Comparison of ENCODE assay signal across 19 cellular contexts in genomic region chr1:183620311-183620710, GRCh38. TPM values are rescaled to one million over a fixed set of nuclear protein-coding genes. Genes with fewer than 3 reads are reported as not detected.
"Had no signal": no experiment of that assay in that cellular context is flagged by ENCODE, and none has a peak within 500 bp of the region (broad histone marks: within the 10 kb centered on the region; RNA-seq: fewer than 3 reads in every experiment).

No MANE protein-coding gene starts in this region.

- H3K36me3 ChIP-seq: cardiac muscle cell, colonic mucosa, pancreas had no signal

- H3K4me1 ChIP-seq: colonic mucosa had no signal

- H3K4me1 Mint-ChIP-seq: neural crest cell had no signal

- H3K9me3 ChIP-seq: colonic mucosa, esophagus muscularis mucosa, pancreas, stomach, testis had no signal

- H3K4me3 Mint-ChIP-seq: neural crest cell had no signal

- DNase-seq: activated CD4-positive, alpha-beta T cell treated with anti-CD3 and anti-CD28 coated beads, Interleukin-2, amount 50 U/mL, for 1 hour; activated CD8-positive, alpha-beta memory T cell treated with anti-CD3 and anti-CD28 coated beads for 24 hours; activated naive CD4-positive, alpha-beta T cell; colonic mucosa; hippocampal formation; pancreas; stomach; SW 1271; testis had no signal

- H3K27ac ChIP-seq: cardiac muscle cell, colonic mucosa, esophagus muscularis mucosa, pancreas, stomach, testis had no signal

- H3K4me3 ChIP-seq: cardiac muscle cell, colonic mucosa, esophagus muscularis mucosa, pancreas, stomach, testis had no signal

- H3K27me3 ChIP-seq: cardiac muscle cell, colonic mucosa, esophagus muscularis mucosa, pancreas, stomach, testis had no signal

- H3K9me3 Mint-ChIP-seq: neural crest cell had no signal

- ATAC-seq: activated CD4-positive, CD25-positive, alpha-beta regulatory T cell treated with anti-CD3 and anti-CD28 coated beads, Interleukin-2, amount 50 U/mL, for 24 hours; pancreas; sciatic nerve had no signal

RNA-seq across cellular contexts. Expression of gene NCF2, which starts 30.1 kb away (rescaled TPM):
- total RNA-seq: neural crest cell had no signal

RNA-seq across cellular contexts. Expression of gene APOBEC4, which starts 32.8 kb away (rescaled TPM):
- total RNA-seq: astrocyte, cardiac muscle cell, colonic mucosa, esophagus muscularis mucosa, glomerular endothelial cell, liver, mesenteric fat pad, neural crest cell, pancreas, sciatic nerve, stomach, ureter had no signal
- polyA plus RNA-seq: cardiac muscle cell, liver, stomach had no signal
